In the genomic region with DNA sequence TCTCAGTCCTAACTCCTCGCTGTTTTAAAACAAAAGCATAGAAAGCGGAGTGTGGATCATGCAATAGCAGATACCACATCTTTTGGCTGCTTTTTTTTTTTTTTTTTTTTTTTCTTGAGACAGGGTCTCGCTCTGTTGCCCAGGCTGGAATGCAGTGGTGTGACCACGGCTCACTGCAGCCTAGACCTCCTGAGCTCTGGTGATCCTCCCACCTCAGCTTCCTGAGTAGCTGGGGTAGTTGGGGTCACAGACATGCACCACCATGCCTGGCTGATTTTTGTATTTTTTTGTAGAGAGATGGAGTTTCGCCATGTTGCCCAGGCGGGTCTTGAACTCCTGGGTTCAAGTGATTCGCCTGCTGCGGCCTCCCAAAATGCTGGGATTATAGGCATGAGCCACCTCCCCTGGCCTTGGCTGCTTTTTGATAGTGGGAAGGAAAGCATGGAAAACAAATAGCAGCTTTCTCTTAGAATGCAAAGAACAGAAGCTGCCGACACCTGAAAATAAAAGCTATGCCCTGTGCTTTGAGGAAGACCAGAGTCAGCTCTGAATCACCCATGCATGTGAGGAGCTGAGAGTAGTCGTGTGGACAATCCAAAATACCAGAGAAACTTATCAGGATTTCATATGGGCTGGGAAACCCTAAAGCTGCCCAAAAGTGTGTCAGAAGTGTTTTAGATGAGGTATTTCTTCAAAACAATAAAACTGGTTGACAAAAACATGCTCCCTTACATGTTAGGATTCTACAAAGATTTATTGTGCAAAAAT, we compare ENCODE assay signal across 14 cellular contexts. TPM values are rescaled to one million over a fixed set of nuclear protein-coding genes. Genes with fewer than 3 reads are reported as not detected.
A peak's percentile ranks its signal among the peaks of the same experiment; 100 is the strongest.
DNase-seq lines count a peak whose midpoint lies in the region; ATAC-seq, FAIRE-seq and TF ChIP-seq lines count a peak whose summit lies in the region.
"Had no signal": no experiment of that assay in that cellular context is flagged by ENCODE, and none has a peak within 500 bp of the region (broad histone marks: within the 10 kb centered on the region; RNA-seq: fewer than 3 reads in every experiment).

No MANE protein-coding gene starts in this region.

- H3K4me3 Mint-ChIP-seq in astrocyte (ENCODE audit: unreplicated experiment) = no peak overlapping the region
- peak overlapping the region; percentile 76 for H3K4me3 Mint-ChIP-seq in memory B cell

- FAIRE-seq in GM12892 (lab: Jason Lieb, UNC) (peak; percentile 61), astrocyte (lab: Jason Lieb, UNC) (no peak)

- H3K36me3 ChIP-seq in astrocyte (ENCODE audit: insufficient read depth, low read length) (no peaks in the 10 kb centered on the region), aorta (ENCODE audit: control insufficient read depth in 1 of 2, insufficient read depth in 2 of 2, low read length in 1 of 2) (no peaks in the 10 kb centered on the region)
- H3K36me3 ChIP-seq: adrenal gland, lower lobe of right lung had no signal

- DNase-seq in AG10803 (ENCODE audit: low read depth) (peak; percentile 36), GM12892 (ENCODE audit: insufficient read length) (no peak), astrocyte (ENCODE audit: low read depth) (peak; percentile 55), memory B cell (ENCODE audit: low spot score in 2 of 2) (no peak), aorta (no peak), T-helper 9 cell (no peak)
- DNase-seq: activated CD8-positive, alpha-beta memory T cell treated with anti-CD3 and anti-CD28 coated beads, Interleukin-2, amount 50 U/mL, for 4 hours; adrenal gland; effector CD8-positive, alpha-beta T cell; lower lobe of right lung; NCI-H2081; SJCRH30 had no signal

- H3K27ac Mint-ChIP-seq in astrocyte (ENCODE audit: unreplicated experiment) (no peak overlapping the region), memory B cell (peak overlapping the region; percentile 85)

- H2AFZ ChIP-seq in astrocyte (ENCODE audit: low read depth, low read length) = no peak overlapping the region

- no peaks in the 10 kb centered on the region for H3K4me1 Mint-ChIP-seq in astrocyte (ENCODE audit: low read depth, unreplicated experiment)
- H3K4me1 Mint-ChIP-seq in memory B cell = peaks cover 38% of the 10 kb centered on the region

- no peaks in the 10 kb centered on the region for H3K4me1 ChIP-seq in astrocyte (ENCODE audit: insufficient read depth, low read length)
- H3K4me1 ChIP-seq in aorta (ENCODE audit: control insufficient read depth in 1 of 2, insufficient read depth in 2 of 2, low read length in 2 of 2) = no peaks in the 10 kb centered on the region
- H3K4me1 ChIP-seq: adrenal gland had no signal

- WGBS in aorta, 2 donors = 86 to 87% methylated on average over 10 of the region's 10 CpGs

- H3K9me3 Mint-ChIP-seq in astrocyte (ENCODE audit: unreplicated experiment) (peaks cover 3% of the 10 kb centered on the region), memory B cell (no peaks in the 10 kb centered on the region)

- peaks cover 10% of the 10 kb centered on the region for H3K79me2 ChIP-seq in astrocyte (ENCODE audit: insufficient read depth, low read length)

- H3K36me3 Mint-ChIP-seq in astrocyte (ENCODE audit: low read depth, unreplicated experiment) (no peaks in the 10 kb centered on the region), memory B cell (peaks cover 2% of the 10 kb centered on the region)

- peaks cover 6% of the 10 kb centered on the region for H3K27me3 Mint-ChIP-seq in astrocyte (ENCODE audit: low read depth, unreplicated experiment)
- no peaks in the 10 kb centered on the region for H3K27me3 Mint-ChIP-seq in memory B cell

- H3K4me3 ChIP-seq in AG10803 (ENCODE audit: low read length) (no peak overlapping the region), astrocyte (ENCODE audit: insufficient read depth, low read depth, low read length) (no peak overlapping the region), aorta (ENCODE audit: low read length in 2 of 2) (no peak overlapping the region)
- H3K4me3 ChIP-seq: adrenal gland, lower lobe of right lung, SJCRH30 had no signal

- intact Hi-C loops in aorta (cut with DNase I) = no loop called here

- no peak overlapping the region for H3K9ac ChIP-seq in astrocyte (ENCODE audit: low read length)

- no peak for TF ChIP-seq CTCF in AG10803 (conservative IDR thresholded peaks at IDR 0.05; ENCODE audit: low read length)
- TF ChIP-seq CTCF in astrocyte (IDR thresholded peaks at IDR 0.05; ENCODE audit: insufficient read depth, low read depth, low read length) = no peak

- no peaks in the 10 kb centered on the region for H3K9me3 ChIP-seq in astrocyte (ENCODE audit: insufficient read depth, low read depth, low read length)
- H3K9me3 ChIP-seq in aorta (ENCODE audit: control insufficient read depth, low read length) = no peaks in the 10 kb centered on the region
- H3K9me3 ChIP-seq: adrenal gland, lower lobe of right lung, SJCRH30 had no signal

- H3K27me3 ChIP-seq in astrocyte (ENCODE audit: insufficient read depth, low read length) (no peaks in the 10 kb centered on the region), aorta (ENCODE audit: control insufficient read depth in 1 of 2, insufficient read depth in 2 of 2, low read length in 1 of 2) (no peaks in the 10 kb centered on the region)
- H3K27me3 ChIP-seq: adrenal gland, SJCRH30 had no signal

- ATAC-seq in memory B cell (ENCODE audit: low read depth) (peak; percentile 21), aorta (ENCODE audit: low FRiP score) (no peak), GM21526 (IDR thresholded peaks at IDR 0.05; ENCODE audit: low FRiP score, unreplicated experiment) (no peak), GM21825 (IDR thresholded peaks at IDR 0.05; ENCODE audit: unreplicated experiment) (no peak)
- ATAC-seq: lower lobe of right lung had no signal

- H3K27ac ChIP-seq in astrocyte (ENCODE audit: low read depth, low read length) (no peak overlapping the region), aorta (ENCODE audit: low read depth in 1 of 2, low read length in 2 of 2) (no peak overlapping the region)
- H3K27ac ChIP-seq: adrenal gland, lower lobe of right lung, SJCRH30 had no signal

- H4K20me1 ChIP-seq in astrocyte (ENCODE audit: insufficient read depth, low read length) = no peaks in the 10 kb centered on the region

- H3K4me2 ChIP-seq in astrocyte (ENCODE audit: low read length) = peak overlapping the region; percentile 12

- TF ChIP-seq POLR2A in GM12892 (IDR thresholded peaks at IDR 0.05; ENCODE audit: low read depth, low read length) = no peak

RNA-seq across cellular contexts. Expression of a gene that starts 3.6 kb away (rescaled TPM):
- 3.0 TPM for polyA plus RNA-seq in GM12892 (2012; ENCODE audit: missing spikeins)
- total RNA-seq in astrocyte = 54.8 and 62.7 TPM in 2 replicates
- 10 to 100 TPM; 57.8 to 73.8 TPM for total RNA-seq in aorta
- 10 to 100 TPM; 13.6 to 14.2 TPM for polyA plus RNA-seq in aorta

Comparison
In these comparisons a context has a peak if more than half of its experiments do, and no peak if none do; other contexts are left out.
1. DNase-seq: peak in AG10803 (single experiment) and astrocyte (single experiment); none in GM12892 (single experiment), memory B cell (0 of 2), aorta (0 of 2) and T-helper 9 cell (single experiment).